1 cellular context compared by ENCODE assay signal in the genomic region with DNA sequence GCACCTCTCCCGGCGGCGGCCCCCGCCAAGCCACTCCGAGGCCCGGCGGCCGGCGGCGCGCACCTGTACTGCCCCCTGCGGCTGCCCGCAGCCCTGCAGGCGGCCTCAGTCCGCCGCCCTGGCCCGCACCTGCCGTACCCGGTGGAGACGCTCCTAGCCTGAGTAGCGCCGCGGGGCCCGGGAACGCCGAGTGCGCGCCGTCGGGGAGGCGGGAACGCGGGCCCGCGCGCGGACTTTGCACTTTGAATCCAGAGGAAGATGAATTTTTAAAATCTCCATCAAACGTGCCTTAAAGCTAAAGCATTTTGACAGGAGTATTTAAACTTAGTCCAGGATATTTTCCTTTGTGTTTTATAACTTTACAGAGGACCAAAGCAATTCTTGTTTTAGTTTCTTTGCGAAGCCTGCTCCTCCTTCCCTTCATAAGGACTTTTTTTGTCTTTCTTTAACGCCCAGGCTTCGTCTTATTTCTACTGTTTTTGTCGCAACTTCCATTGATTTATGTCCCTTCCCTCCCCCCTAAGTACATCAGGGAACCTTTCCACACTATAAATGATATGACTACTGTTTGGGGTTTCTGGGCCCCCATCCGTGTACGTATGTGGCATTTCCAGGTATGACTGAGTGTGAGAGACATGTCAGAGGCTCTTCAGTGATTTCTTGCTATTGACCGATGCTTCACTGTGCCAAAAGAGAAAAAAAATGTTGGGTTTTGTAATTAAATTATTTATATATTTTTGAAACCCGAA.
TF ChIP-seq lines count a peak whose summit lies in the region.

No MANE protein-coding gene starts in this region.

TF ChIP-seq in HepG2, 621 proteins besides CTCF, POLR2A, EP300 and RAD21 (continued from another document and continues in another):
- TF ChIP-seq HOXD1 (CRISPR knock-in tag; IDR thresholded peaks at IDR 0.05) (no peak), ZNF207 (IDR thresholded peaks at IDR 0.05; ENCODE audit: borderline replicate concordance) (no peak), MTA1 (CRISPR knock-in tag; IDR thresholded peaks at IDR 0.05; ENCODE audit: borderline replicate concordance) (peak; percentile 51; the same call in 1 of the 2 replicates), PLSCR1 (CRISPR knock-in tag; IDR thresholded peaks at IDR 0.05; ENCODE audit: borderline replicate concordance) (no peak), POLR2AphosphoS5 (IDR thresholded peaks at IDR 0.05; ENCODE audit: low read depth, low read length) (peak; percentile 67), ZNF7 (CRISPR knock-in tag; IDR thresholded peaks at IDR 0.05) (no peak), ZFP36L2 (CRISPR knock-in tag; IDR thresholded peaks at IDR 0.05) (no peak), ZNF776 (CRISPR knock-in tag; IDR thresholded peaks at IDR 0.05) (no peak), ASH2L (IDR thresholded peaks at IDR 0.05; ENCODE audit: insufficient read length, low read depth, low read length) (peak; percentile 72), PREB (CRISPR knock-in tag; IDR thresholded peaks at IDR 0.05) (no peak), ZNF772 (CRISPR knock-in tag; IDR thresholded peaks at IDR 0.05) (no peak), ZNF225 (CRISPR knock-in tag; IDR thresholded peaks at IDR 0.05) (no peak), CHCHD3 (CRISPR knock-in tag; IDR thresholded peaks at IDR 0.05) (0 out of 2 replicates have a peak, but pooled peaks have one; percentile 41), PCBP2 (optimal IDR thresholded peaks at IDR 0.05; ENCODE audit: low read depth, low read length, poor library complexity, severe bottlenecking) (no peak), NCOA5 (CRISPR knock-in tag; IDR thresholded peaks at IDR 0.05) (no peak), TFDP1 (CRISPR knock-in tag; IDR thresholded peaks at IDR 0.05; ENCODE audit: borderline replicate concordance) (peak; percentile 82; the same call in 1 of the 2 replicates), CREM (IDR thresholded peaks at IDR 0.05) (no peak), CREM (CRISPR knock-in tag; IDR thresholded peaks at IDR 0.05) (no peak), ZMYM2 (CRISPR knock-in tag; IDR thresholded peaks at IDR 0.05) (no peak), HOXA7 (CRISPR knock-in tag; IDR thresholded peaks at IDR 0.05) (no peak), MEIS2 (CRISPR knock-in tag; IDR thresholded peaks at IDR 0.05) (peak; percentile 72; the same call in 1 of the 2 replicates), ZBTB34 (CRISPR knock-in tag; IDR thresholded peaks at IDR 0.05) (no peak), SETDB1 (CRISPR knock-in tag; IDR thresholded peaks at IDR 0.05; ENCODE audit: borderline replicate concordance) (no peak), ZGPAT (CRISPR knock-in tag; IDR thresholded peaks at IDR 0.05) (peak; percentile 62; the same call in 1 of the 2 replicates), KDM2A (CRISPR knock-in tag; IDR thresholded peaks at IDR 0.05; ENCODE audit: borderline replicate concordance, low read depth) (peak; percentile 84), ZNF672 (CRISPR knock-in tag; IDR thresholded peaks at IDR 0.05) (no peak), NR1H2 (CRISPR knock-in tag; IDR thresholded peaks at IDR 0.05; ENCODE audit: borderline replicate concordance, low read depth) (no peak), ZBED4 (CRISPR knock-in tag; IDR thresholded peaks at IDR 0.05; ENCODE audit: borderline replicate concordance) (peak; percentile 56; the same call in 1 of the 2 replicates), BCL6 (CRISPR knock-in tag; IDR thresholded peaks at IDR 0.05) (peak; percentile 28; the same call in 1 of the 2 replicates), ZNF124 (CRISPR knock-in tag; IDR thresholded peaks at IDR 0.05) (0 out of 2 replicates have a peak, but pooled peaks have one; percentile 21), MXD3 (CRISPR knock-in tag; IDR thresholded peaks at IDR 0.05) (no peak), ZBTB8A (CRISPR knock-in tag; IDR thresholded peaks at IDR 0.05; ENCODE audit: borderline replicate concordance, low read depth) (no peak), SKI (IDR thresholded peaks at IDR 0.05; ENCODE audit: partially characterized antibody) (peak; percentile 77), NCOA1 (CRISPR knock-in tag; IDR thresholded peaks at IDR 0.05) (0 out of 2 replicates have a peak, but pooled peaks have one; percentile 31), ZNF543 (CRISPR knock-in tag; IDR thresholded peaks at IDR 0.05) (0 out of 2 replicates have a peak, but pooled peaks have one; percentile 17), AGO2 (optimal IDR thresholded peaks at IDR 0.05; ENCODE audit: low read depth, low read length) (peak; percentile 99), GTF3A (CRISPR knock-in tag; conservative IDR thresholded peaks at IDR 0.05) (no peak), RFX3 (CRISPR knock-in tag; IDR thresholded peaks at IDR 0.05) (no peak), SMAD9 (CRISPR knock-in tag; IDR thresholded peaks at IDR 0.05) (no peak), SIX1 (CRISPR knock-in tag; IDR thresholded peaks at IDR 0.05; ENCODE audit: borderline replicate concordance) (0 out of 2 replicates have a peak, but pooled peaks have one; percentile 19), ZNF10 (CRISPR knock-in tag; IDR thresholded peaks at IDR 0.05; ENCODE audit: borderline replicate concordance, low read depth) (no peak), ZNF232 (CRISPR knock-in tag; IDR thresholded peaks at IDR 0.05; ENCODE audit: borderline replicate concordance) (0 out of 2 replicates have a peak, but pooled peaks have one; percentile 67), ZNF552 (CRISPR knock-in tag; IDR thresholded peaks at IDR 0.05; ENCODE audit: borderline replicate concordance) (no peak), THAP11 (CRISPR knock-in tag; IDR thresholded peaks at IDR 0.05) (no peak; the same call in 1 of the 2 replicates), ZNF782 (CRISPR knock-in tag; IDR thresholded peaks at IDR 0.05; ENCODE audit: borderline replicate concordance) (no peak)
- TF ChIP-seq, protein P1, sequence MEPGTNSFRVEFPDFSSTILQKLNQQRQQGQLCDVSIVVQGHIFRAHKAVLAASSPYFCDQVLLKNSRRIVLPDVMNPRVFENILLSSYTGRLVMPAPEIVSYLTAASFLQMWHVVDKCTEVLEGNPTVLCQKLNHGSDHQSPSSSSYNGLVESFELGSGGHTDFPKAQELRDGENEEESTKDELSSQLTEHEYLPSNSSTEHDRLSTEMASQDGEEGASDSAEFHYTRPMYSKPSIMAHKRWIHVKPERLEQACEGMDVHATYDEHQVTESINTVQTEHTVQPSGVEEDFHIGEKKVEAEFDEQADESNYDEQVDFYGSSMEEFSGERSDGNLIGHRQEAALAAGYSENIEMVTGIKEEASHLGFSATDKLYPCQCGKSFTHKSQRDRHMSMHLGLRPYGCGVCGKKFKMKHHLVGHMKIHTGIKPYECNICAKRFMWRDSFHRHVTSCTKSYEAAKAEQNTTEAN (CRISPR knock-in tag; conservative IDR thresholded peaks at IDR 0.05), result peak; percentile 85
- TF ChIP-seq, protein P2, sequence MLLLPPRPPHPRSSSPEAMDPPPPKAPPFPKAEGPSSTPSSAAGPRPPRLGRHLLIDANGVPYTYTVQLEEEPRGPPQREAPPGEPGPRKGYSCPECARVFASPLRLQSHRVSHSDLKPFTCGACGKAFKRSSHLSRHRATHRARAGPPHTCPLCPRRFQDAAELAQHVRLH (CRISPR knock-in tag; IDR thresholded peaks at IDR 0.05; ENCODE audit: borderline replicate concordance, low read depth), result peak; percentile 48; the same call in 1 of the 2 replicates
